21 cellular contexts compared by ENCODE assay signal in genomic region chr6:158545043-158545966, GRCh38. TPM values are rescaled to one million over a fixed set of nuclear protein-coding genes. Genes with fewer than 3 reads are reported as not detected.
DNase-seq lines count a peak whose midpoint lies in the region; ATAC-seq and TF ChIP-seq lines count a peak whose summit lies in the region.
"Had no signal": no experiment of that assay in that cellular context is flagged by ENCODE, and none has a peak within 500 bp of the region (broad histone marks: within the 10 kb centered on the region; RNA-seq: fewer than 3 reads in every experiment).

No MANE protein-coding gene starts in this region.

- H3K9ac ChIP-seq in GM23248 = no peak overlapping the region
- H3K9ac ChIP-seq: BLaER1 treated with 17β-estradiol and CSF1 and Interleukin-3, amounts not matched to agents 10 nM and 100 nM had no signal

- DNase-seq in SJCRH30 (peak; percentile 44 to 47), chondrocyte (ENCODE audit: low spot score) (peak; percentile 54), neural crest cell (ENCODE audit: low read depth, low spot score) (no peak), upper lobe of right lung (peak; percentile 45), BE2C (no peak), GM23248 (no peak), stomach (no peak)
- DNase-seq: Caco-2; CD4-positive, alpha-beta memory T cell; DMS 273 treated with DMSO at 0.1 percent for 48 hours; DMS79 treated with DMSO at 0.1 percent for 48 hours; Karpas-422; MV-4-11; NCI-H1105 treated with DMSO at 0.1 percent for 48 hours; NCI-H2081; NCI-H2171; NCI-H524 treated with DMSO at 0.1 percent for 48 hours; NCI-H82; Peyer's patch had no signal

- H3K79me2 ChIP-seq in GM23248 (ENCODE audit: insufficient read depth) = no peaks in the 10 kb centered on the region

- H3K36me3 ChIP-seq in SJCRH30 (no peaks in the 10 kb centered on the region), upper lobe of right lung (no peaks in the 10 kb centered on the region), BE2C (no peaks in the 10 kb centered on the region), GM23248 (ENCODE audit: low read depth) (no peaks in the 10 kb centered on the region), stomach (no peaks in the 10 kb centered on the region)
- H3K36me3 ChIP-seq: BLaER1 treated with 17β-estradiol and CSF1 and Interleukin-3, amounts not matched to agents 10 nM and 100 nM; Peyer's patch had no signal

- H3K9me3 Mint-ChIP-seq in chondrocyte (ENCODE audit: low read depth) = no peaks in the 10 kb centered on the region
- H3K9me3 Mint-ChIP-seq in neural crest cell = no peaks in the 10 kb centered on the region
- H3K9me3 Mint-ChIP-seq: IgD-negative memory B cell had no signal

- no peaks in the 10 kb centered on the region for H3F3A ChIP-seq in GM23248 (ENCODE audit: insufficient read depth)

- no peak overlapping the region for H3K27ac ChIP-seq in SJCRH30
- H3K27ac ChIP-seq in upper lobe of right lung = no peak overlapping the region
- H3K27ac ChIP-seq in GM23248 = no peak overlapping the region
- peak overlapping the region in 1 of 5 donors; percentile 12 for H3K27ac ChIP-seq in stomach
- H3K27ac ChIP-seq: BLaER1 treated with 17β-estradiol and CSF1 and Interleukin-3, amounts not matched to agents 10 nM and 100 nM; Peyer's patch had no signal

- no peak overlapping the region for H3K4me2 ChIP-seq in GM23248 (ENCODE audit: unreplicated experiment)
- H3K4me2 ChIP-seq: BLaER1 treated with 17β-estradiol and CSF1 and Interleukin-3, amounts not matched to agents 10 nM and 100 nM had no signal

- H3K9me2 ChIP-seq in GM23248 (ENCODE audit: insufficient read depth) = no peaks in the 10 kb centered on the region

- H3K4me3 Mint-ChIP-seq in chondrocyte (ENCODE audit: unreplicated experiment) (no peak overlapping the region), neural crest cell (no peak overlapping the region)
- H3K4me3 Mint-ChIP-seq: CD4-positive, alpha-beta memory T cell; IgD-negative memory B cell had no signal

- H3K9me3 ChIP-seq in SJCRH30 (replicated peaks) (no peaks in the 10 kb centered on the region), upper lobe of right lung (no peaks in the 10 kb centered on the region), BE2C (no peaks in the 10 kb centered on the region), GM23248 (ENCODE audit: low read depth) (no peaks in the 10 kb centered on the region), stomach (no peaks in the 10 kb centered on the region)
- H3K9me3 ChIP-seq: BLaER1 treated with 17β-estradiol and CSF1 and Interleukin-3, amounts not matched to agents 10 nM and 100 nM; Caco-2; Peyer's patch had no signal

- TF ChIP-seq CTCF in chondrocyte (IDR thresholded peaks at IDR 0.05) (no peak), neural crest cell (conservative IDR thresholded peaks at IDR 0.05) (no peak), upper lobe of right lung (IDR thresholded peaks at IDR 0.05) (no peak), BE2C (IDR thresholded peaks at IDR 0.05; ENCODE audit: low read depth, low read length) (no peak), stomach (IDR thresholded peaks at IDR 0.05) (no peak)

- peaks cover 9% of the 10 kb centered on the region for H3K4me1 Mint-ChIP-seq in chondrocyte (ENCODE audit: low read depth)
- peaks cover 12% of the 10 kb centered on the region for H3K4me1 Mint-ChIP-seq in neural crest cell
- H3K4me1 Mint-ChIP-seq: CD4-positive, alpha-beta memory T cell had no signal

- intact Hi-C loops in upper lobe of right lung (cut with DNase I) (no loop called here), stomach (cut with DNase I; ENCODE audit: low total_unique reads) (no loop called here)

- H3K36me3 Mint-ChIP-seq in chondrocyte (ENCODE audit: low read depth) = no peaks in the 10 kb centered on the region
- H3K36me3 Mint-ChIP-seq in neural crest cell (ENCODE audit: low read depth) = no peaks in the 10 kb centered on the region
- H3K36me3 Mint-ChIP-seq: CD4-positive, alpha-beta memory T cell; IgD-negative memory B cell had no signal

- H4K20me1 ChIP-seq in GM23248 (ENCODE audit: insufficient read depth) = no peaks in the 10 kb centered on the region
- H4K20me1 ChIP-seq: BLaER1 treated with 17β-estradiol and CSF1 and Interleukin-3, amounts not matched to agents 10 nM and 100 nM had no signal

- no peak for ATAC-seq in upper lobe of right lung

- H3K27me3 ChIP-seq in SJCRH30 (no peaks in the 10 kb centered on the region), upper lobe of right lung (no peaks in the 10 kb centered on the region), BE2C (no peaks in the 10 kb centered on the region), GM23248 (replicated peaks; ENCODE audit: insufficient read depth) (no peaks in the 10 kb centered on the region), stomach (peaks cover 0 to 16% (median 0%) of the 10 kb centered on the region in 3 donors)
- H3K27me3 ChIP-seq: BLaER1 treated with 17β-estradiol and CSF1 and Interleukin-3, amounts not matched to agents 10 nM and 100 nM; Peyer's patch had no signal

- H3K27me3 Mint-ChIP-seq in chondrocyte (ENCODE audit: low read depth) = no peaks in the 10 kb centered on the region
- H3K27me3 Mint-ChIP-seq in neural crest cell (ENCODE audit: low read depth) = no peaks in the 10 kb centered on the region

- H2AFZ ChIP-seq in GM23248 = no peak overlapping the region

- no peaks in the 10 kb centered on the region for H3K4me1 ChIP-seq in SJCRH30
- no peaks in the 10 kb centered on the region for H3K4me1 ChIP-seq in upper lobe of right lung
- H3K4me1 ChIP-seq in BE2C = no peaks in the 10 kb centered on the region
- H3K4me1 ChIP-seq in GM23248 (ENCODE audit: insufficient read depth) = no peaks in the 10 kb centered on the region
- H3K4me1 ChIP-seq in stomach = peaks cover 5 to 15% (median 11%) of the 10 kb centered on the region in 4 donors
- H3K4me1 ChIP-seq: BLaER1 treated with 17β-estradiol and CSF1 and Interleukin-3, amounts not matched to agents 10 nM and 100 nM; Caco-2; Peyer's patch had no signal

- H3K4me3 ChIP-seq in SJCRH30 (peak overlapping the region; percentile 14), upper lobe of right lung (no peak overlapping the region), BE2C (ENCODE audit: low read depth, low read length) (no peak overlapping the region), GM23248 (no peak overlapping the region), stomach (no peak overlapping the region)
- H3K4me3 ChIP-seq: BLaER1 treated with 17β-estradiol and CSF1 and Interleukin-3, amounts not matched to agents 10 nM and 100 nM; Peyer's patch had no signal

- no peak for TF ChIP-seq EP300 in stomach (IDR thresholded peaks at IDR 0.05)

- TF ChIP-seq POLR2A in stomach (IDR thresholded peaks at IDR 0.05) = no peak

- 67 to 73% methylated on average over 30 of the region's 30 CpGs for WGBS in GM23248 (ENCODE audit: low coverage in 1 of 2, low lambda C conversion rate in 2 of 2, missing lambda C conversion rate in 2 of 2), 2 experiments
- 67 to 79% (median 70%) methylated on average over 30 of the region's 30 CpGs for WGBS in stomach, 5 donors

- H3K27ac Mint-ChIP-seq in chondrocyte (ENCODE audit: unreplicated experiment) (no peak overlapping the region), neural crest cell (ENCODE audit: unreplicated experiment) (peak overlapping the region; percentile 27)

- in situ Hi-C loops in GM23248 (cut with MboI) = no loop called here

RNA-seq across cellular contexts. Expression of gene TMEM181, which starts 14.6 kb away (rescaled TPM):
- total RNA-seq in SJCRH30 (2014; rRNA removed; shearing (Covaris generic)) = 31.1 and 33.5 TPM in 2 replicates
- total RNA-seq in chondrocyte (39.0 to 42.2 TPM (median 41.6 TPM) in 3 replicates), neural crest cell (23.9 and 25.0 TPM in 2 replicates), upper lobe of right lung (31.5 TPM), stomach (10 to 100 TPM in 3 of 5 donors, 1 to 10 TPM in 2; 2.9 to 62.2 (median 25.4) TPM)
- polyA plus RNA-seq in BE2C (2012; ENCODE audit: insufficient read depth, insufficient read length, low read depth) = 35.8 TPM
- total RNA-seq in GM23248 (2014; rRNA removed; shearing (Covaris generic)) = 52.6 and 53.0 TPM in 2 replicates
- polyA plus RNA-seq in GM23248 (2016; fragmentation: Nextera tagmentation; extraction: Ambion mirVana) (26.7 and 30.7 TPM in 2 replicates), stomach (10 to 100 TPM in 2 of 3 donors, 1 to 10 TPM in 1; 7.8 to 16.7 (median 13.3) TPM)

Comparison
In these comparisons a context has a peak if more than half of its experiments do, and no peak if none do; other contexts are left out.
1. DNase-seq: peak in SJCRH30 (2 of 2), chondrocyte (single experiment) and upper lobe of right lung (single experiment); none in neural crest cell (single experiment), BE2C (single experiment), GM23248 (single experiment) and stomach (single experiment).